Comparison of ENCODE assay signal across 22 cellular contexts in genomic region chr5:177393206-177393765, GRCh38. TPM values are rescaled to one million over a fixed set of nuclear protein-coding genes. Genes with fewer than 3 reads are reported as not detected.
DNase-seq lines count a peak whose midpoint lies in the region; ATAC-seq, FAIRE-seq and TF ChIP-seq lines count a peak whose summit lies in the region.
"Had no signal": no experiment of that assay in that cellular context is flagged by ENCODE, and none has a peak within 500 bp of the region (broad histone marks: within the 10 kb centered on the region; RNA-seq: fewer than 3 reads in every experiment).

No MANE protein-coding gene starts in this region.

- H3K9ac ChIP-seq in BLaER1 treated with 17β-estradiol and CSF1 and Interleukin-3, amounts not matched to agents 10 nM and 100 nM, result peak overlapping the region in 9 of 11 experiments; percentile 14 to 64 (median 45); a peak in 16 of 22 replicates
- H3K9ac ChIP-seq in H1 (replicated peaks in 1 of 4; ENCODE audit: extremely low read depth in 1 of 4, low read depth in 3 of 4, low read length in 3 of 4), result no peak overlapping the region

- peaks cover 47 to 61% (median 57%) of the 10 kb centered on the region in 10 experiments for H3K4me1 ChIP-seq in BLaER1 treated with 17β-estradiol and CSF1 and Interleukin-3, amounts not matched to agents 10 nM and 100 nM
- H3K4me1 ChIP-seq in H1 (replicated peaks in 1 of 4; ENCODE audit: control insufficient read depth in 3 of 4, insufficient read depth in 4 of 4, low read length in 3 of 4), result peaks cover 0 to 3% (median 0%) of the 10 kb centered on the region in 4 experiments; a peak in 4 of 7 replicates

- no peak overlapping the region for H3K14ac ChIP-seq in H1 (ENCODE audit: insufficient read length)

- no peaks in the 10 kb centered on the region for H3K9me3 ChIP-seq in BLaER1 treated with 17β-estradiol and CSF1 and Interleukin-3, amounts not matched to agents 10 nM and 100 nM (replicated peaks in 1 of 11)
- H3K9me3 ChIP-seq in H1 (ENCODE audit: insufficient read depth in 2 of 2, low read depth in 1 of 2, low read length in 1 of 2), result no peaks in the 10 kb centered on the region
- H3K9me3 ChIP-seq: MG63 had no signal

- no peak overlapping the region for H3K4ac ChIP-seq in H1 (replicated peaks; ENCODE audit: insufficient read length, low read depth, low read length)

- no peak overlapping the region; a peak in 1 of 20 replicates for H3K4me3 ChIP-seq in BLaER1 treated with 17β-estradiol and CSF1 and Interleukin-3, amounts not matched to agents 10 nM and 100 nM
- H3K4me3 ChIP-seq in NB4 (ENCODE audit: low read depth, low read length) (no peak overlapping the region), H1 (ENCODE audit: extremely low read depth in 1 of 4, insufficient read depth in 2 of 4, low read depth in 3 of 4, low read length in 4 of 4) (no peak overlapping the region)
- H3K4me3 ChIP-seq: MG63 had no signal

- H2BK20ac ChIP-seq in H1 (ENCODE audit: low read length), result no peak overlapping the region

- H4K5ac ChIP-seq in H1 (ENCODE audit: insufficient read length, low read depth, low read length), result no peak overlapping the region

- H4K20me1 ChIP-seq in BLaER1 treated with 17β-estradiol and CSF1 and Interleukin-3, amounts not matched to agents 10 nM and 100 nM, result peaks cover 0 to 15% (median 0%) of the 10 kb centered on the region in 11 experiments; a peak in 2 of 22 replicates
- no peaks in the 10 kb centered on the region for H4K20me1 ChIP-seq in H1 (replicated peaks in 1 of 2; ENCODE audit: control insufficient read depth in 1 of 2, insufficient read depth in 2 of 2, low read length in 2 of 2)

- no peak for ATAC-seq in HG03095 (IDR thresholded peaks at IDR 0.05; ENCODE audit: unreplicated experiment)
- ATAC-seq: naive thymus-derived CD4-positive, alpha-beta T cell had no signal

- no peak overlapping the region for H2BK120ac ChIP-seq in H1 (replicated peaks; ENCODE audit: low read depth, low read length)

- CTCF ChIA-PET in H1 (lab: Charles Lee; ENCODE audit: partially characterized antibody), result interaction anchor here (0.8 to 18.7 kb wide), 7 partner anchors 9 to 54 kb away, joined by 3 to 430 read pairs (median 37); partner anchors contain the start of genes PFN3, PRR7 and SLC34A1

- TF ChIP-seq POLR2A in NB4 (IDR thresholded peaks at IDR 0.05; ENCODE audit: extremely low read depth, insufficient read length) (no peak), H1 (IDR thresholded peaks at IDR 0.05; ENCODE audit: control extremely low read depth in 1 of 2, low read depth in 2 of 2, low read length in 2 of 2) (no peak)

- TF ChIP-seq CTCF in NB4 (IDR thresholded peaks at IDR 0.05; ENCODE audit: low read depth, low read length), result no peak
- no peak for TF ChIP-seq CTCF in H1 (IDR thresholded peaks at IDR 0.05; ENCODE audit: control extremely low read depth in 1 of 3, insufficient read depth in 1 of 3, low read depth in 1 of 3, low read length in 3 of 3)

- TF ChIP-seq RAD21 in H1 (IDR thresholded peaks at IDR 0.05 in 1 of 2, conservative IDR thresholded peaks at IDR 0.05 in 1 of 2; ENCODE audit: low read depth in 2 of 2, low read length in 2 of 2), result no peak

- no peak overlapping the region for H4K8ac ChIP-seq in H1 (ENCODE audit: extremely low read depth, insufficient read depth, low read length)

- H3K36me3 ChIP-seq in BLaER1 treated with 17β-estradiol and CSF1 and Interleukin-3, amounts not matched to agents 10 nM and 100 nM, result no peaks in the 10 kb centered on the region
- H3K36me3 ChIP-seq in H1 (ENCODE audit: control insufficient read depth in 2 of 4, insufficient read depth in 4 of 4, low read length in 3 of 4), result no peaks in the 10 kb centered on the region
- H3K36me3 ChIP-seq: MG63 had no signal

- H4K91ac ChIP-seq in H1 (replicated peaks; ENCODE audit: insufficient read length, low read length), result no peak overlapping the region

- H2BK15ac ChIP-seq in H1 (ENCODE audit: low read length), result no peak overlapping the region

- no peaks in the 10 kb centered on the region for H3K27me3 ChIP-seq in BLaER1 treated with 17β-estradiol and CSF1 and Interleukin-3, amounts not matched to agents 10 nM and 100 nM
- H3K27me3 ChIP-seq in H1 (replicated peaks in 1 of 4; ENCODE audit: control insufficient read depth in 3 of 4, extremely low read depth in 1 of 4, insufficient read depth in 3 of 4, low read length in 3 of 4), result peaks cover 0 to 19% (median 10%) of the 10 kb centered on the region in 4 experiments; a peak in 6 of 7 replicates
- H3K27me3 ChIP-seq: MG63 had no signal

- FAIRE-seq in H1 (lab: Jason Lieb, UNC) (no peak), GM19239 (lab: Jason Lieb, UNC) (no peak)
- FAIRE-seq: kidney had no signal

- no peak for TF ChIP-seq EP300 in H1 (IDR thresholded peaks at IDR 0.05; ENCODE audit: borderline replicate concordance in 1 of 2, low read depth in 2 of 2, low read length in 2 of 2)

- peak overlapping the region; percentile 31; the same call in 1 of the 2 replicates for H2BK12ac ChIP-seq in H1 (ENCODE audit: low read depth, low read length)

- POLR2A ChIA-PET in H1 (lab: Charles Lee; ENCODE audit: partially characterized antibody), result interaction anchor here (1.0 to 4.2 kb wide), 6 partner anchors 10 to 104 kb away, joined by 4 to 16 read pairs (median 4); partner anchors contain the start of genes PDLIM7 and PRR7

- WGBS in H1 (ENCODE audit: extremely low coverage in 1 of 2, insufficient coverage in 1 of 2, insufficient read length in 1 of 2, insufficient replicate concordance in 2 of 2, low coverage in 1 of 2, low lambda C conversion rate in 2 of 2, missing lambda C conversion rate in 1 of 2), 2 experiments, result 89% methylated on average over 1 of the region's 1 CpG; no CpG with 5 or more reads in 1 of the 2 experiments

- peak; percentile 74 for DNase-seq in NB4 (ENCODE audit: low read depth)
- DNase-seq in H1 (ENCODE audit: low read depth in 1 of 2, low spot score in 2 of 2), result no peak
- no peak for DNase-seq in GM19239 (ENCODE audit: insufficient read length, low spot score)
- no peak for DNase-seq in NCI-H345 (lab: John Stamatoyannopoulos, UW)
- DNase-seq: activated CD4-positive, alpha-beta T cell treated with anti-CD3 and anti-CD28 coated beads for 1 hour; COR-L47; dermis blood vessel endothelial cell; foreskin fibroblast; GOT3; hypothalamus; kidney; MG63; naive thymus-derived CD4-positive, alpha-beta T cell; NCI-H1930; NCI-H510A; posterior cingulate gyrus; SHP77 treated with DMSO at 0.1 percent for 48 hours; stimulated activated CD4-positive, alpha-beta T cell treated with anti-CD3 and anti-CD28 coated beads, Interleukin-2, amount 100 ng/mL, for 24 hours had no signal

- no peaks in the 10 kb centered on the region for H3K79me1 ChIP-seq in H1 (ENCODE audit: low read depth, low read length)

- H3K23ac ChIP-seq in H1 (ENCODE audit: insufficient read length), result no peak overlapping the region

- H3K4me2 ChIP-seq in BLaER1 treated with 17β-estradiol and CSF1 and Interleukin-3, amounts not matched to agents 10 nM and 100 nM, result peak overlapping the region; percentile 59 to 85 (median 81)
- H3K4me2 ChIP-seq in H1 (ENCODE audit: insufficient read depth in 1 of 2, low read depth in 2 of 2, low read length in 2 of 2), result no peak overlapping the region

- H3K27ac ChIP-seq in BLaER1 treated with 17β-estradiol and CSF1 and Interleukin-3, amounts not matched to agents 10 nM and 100 nM, result peak overlapping the region in 9 of 11 experiments; percentile 39 to 77 (median 63); a peak in 17 of 22 replicates
- H3K27ac ChIP-seq in H1 (ENCODE audit: low read depth, low read length), result no peak overlapping the region

- no peak overlapping the region for H3K56ac ChIP-seq in H1 (replicated peaks; ENCODE audit: insufficient read length, low read depth, low read length)

- peak overlapping the region; percentile 17; the same call in 1 of the 2 replicates for H2AK5ac ChIP-seq in H1 (ENCODE audit: low read depth, low read length)

- no peak overlapping the region for H3K18ac ChIP-seq in H1 (ENCODE audit: extremely low read depth, low read length)

- no peaks in the 10 kb centered on the region for H3K23me2 ChIP-seq in H1 (ENCODE audit: low read depth, low read length)

- H2BK5ac ChIP-seq in H1 (ENCODE audit: low read depth, low read length), result peak overlapping the region; percentile 5; the same call in 1 of the 2 replicates

- no peaks in the 10 kb centered on the region for H3K79me2 ChIP-seq in H1 (ENCODE audit: control insufficient read depth in 1 of 2, insufficient read depth in 2 of 2, low read length in 2 of 2)

- no peak overlapping the region for H2AFZ ChIP-seq in H1 (ENCODE audit: low read length)

RNA-seq across cellular contexts. Expression of gene PFN3, which starts 7.2 kb away (rescaled TPM):
- not detected in 2 replicates for total RNA-seq in H1 (2021; fragmentation: NEBNext Ultra II Directional; extraction: Animal tissue kit (Norgen Biotek cat#: 25700))
- polyA plus RNA-seq in H1 (2011; rRNA removed), result not detected in 2 replicates
- polyA plus RNA-seq in H1 (2011; cell fraction: cytosol; rRNA removed), result not detected
- polyA plus RNA-seq in H1 (2011; cell fraction: nucleus; rRNA removed), result not detected
- not detected in 4 replicates for polyA plus RNA-seq in H1 (2012, experiment 1 of 2)
- polyA plus RNA-seq in H1 (2012, experiment 2 of 2), result not detected
- not detected for polyA plus RNA-seq in H1 (2013, experiment 1 of 2)
- not detected for polyA plus RNA-seq in H1 (2013, experiment 2 of 2)
- polyA minus RNA-seq in H1 (2011; rRNA and poly(A)+ RNA removed), result not detected in 2 replicates
- not detected for polyA minus RNA-seq in H1 (2011; cell fraction: cytosol; rRNA and poly(A)+ RNA removed)
- not detected for polyA minus RNA-seq in H1 (2011; cell fraction: nucleus; rRNA and poly(A)+ RNA removed)
- total RNA-seq: dermis blood vessel endothelial cell; kidney; naive thymus-derived CD4-positive, alpha-beta T cell; T-helper 2 cell treated with Interferon-gamma antibody and Interleukin-4, amounts not matched to agents 100 ng/mL and 5 ng/mL, for 36 hours; urinary bladder had no signal
- polyA plus RNA-seq: naive thymus-derived CD4-positive, alpha-beta T cell; urinary bladder had no signal

RNA-seq across cellular contexts. Expression of gene SLC34A1, which starts 9.1 kb away (rescaled TPM):
- total RNA-seq in H1 (2021; fragmentation: NEBNext Ultra II Directional; extraction: Animal tissue kit (Norgen Biotek cat#: 25700)), result not detected in 2 replicates
- not detected in 2 replicates for polyA plus RNA-seq in H1 (2011; rRNA removed)
- not detected for polyA plus RNA-seq in H1 (2011; cell fraction: cytosol; rRNA removed)
- not detected for polyA plus RNA-seq in H1 (2011; cell fraction: nucleus; rRNA removed)
- polyA plus RNA-seq in H1 (2012, experiment 1 of 2), result not detected in 4 replicates
- not detected for polyA plus RNA-seq in H1 (2012, experiment 2 of 2)
- not detected for polyA plus RNA-seq in H1 (2013, experiment 1 of 2)
- polyA plus RNA-seq in H1 (2013, experiment 2 of 2), result not detected
- polyA minus RNA-seq in H1 (2011; rRNA and poly(A)+ RNA removed), result not detected in 2 replicates
- polyA minus RNA-seq in H1 (2011; cell fraction: cytosol; rRNA and poly(A)+ RNA removed), result not detected
- polyA minus RNA-seq in H1 (2011; cell fraction: nucleus; rRNA and poly(A)+ RNA removed), result not detected
- total RNA-seq: dermis blood vessel endothelial cell, urinary bladder had no signal
- polyA plus RNA-seq: naive thymus-derived CD4-positive, alpha-beta T cell had no signal

RNA-seq across cellular contexts. Expression of gene F12, which starts 16.1 kb away (rescaled TPM):
- 5.4 and 6.5 TPM in 2 replicates for total RNA-seq in H1 (2021; fragmentation: NEBNext Ultra II Directional; extraction: Animal tissue kit (Norgen Biotek cat#: 25700))
- polyA plus RNA-seq in H1 (2011; rRNA removed), result 7.8 and 12.0 TPM in 2 replicates
- 6.0 TPM for polyA plus RNA-seq in H1 (2011; cell fraction: cytosol; rRNA removed)
- polyA plus RNA-seq in H1 (2011; cell fraction: nucleus; rRNA removed), result 5.0 TPM
- polyA plus RNA-seq in H1 (2012, experiment 1 of 2), result 3.5 to 7.1 TPM (median 4.9 TPM) in 4 replicates
- 3.5 TPM for polyA plus RNA-seq in H1 (2012, experiment 2 of 2)
- polyA plus RNA-seq in H1 (2013, experiment 1 of 2), result 2.6 TPM
- 3.1 TPM for polyA plus RNA-seq in H1 (2013, experiment 2 of 2)
- 0.85 and 0.88 TPM in 2 replicates for polyA minus RNA-seq in H1 (2011; rRNA and poly(A)+ RNA removed)
- 2.3 TPM for polyA minus RNA-seq in H1 (2011; cell fraction: cytosol; rRNA and poly(A)+ RNA removed)
- polyA minus RNA-seq in H1 (2011; cell fraction: nucleus; rRNA and poly(A)+ RNA removed), result 2.7 TPM
- total RNA-seq: urinary bladder had no signal

RNA-seq across cellular contexts. Expression of gene GRK6, which starts 33.2 kb away (rescaled TPM):
- total RNA-seq in H1 (2021; fragmentation: NEBNext Ultra II Directional; extraction: Animal tissue kit (Norgen Biotek cat#: 25700)), result 52.0 and 57.8 TPM in 2 replicates
- 31.8 and 50.8 TPM in 2 replicates for polyA plus RNA-seq in H1 (2011; rRNA removed)
- 43.3 TPM for polyA plus RNA-seq in H1 (2011; cell fraction: cytosol; rRNA removed)
- 53.8 TPM for polyA plus RNA-seq in H1 (2011; cell fraction: nucleus; rRNA removed)
- 32.8 to 46.4 TPM (median 42.2 TPM) in 4 replicates for polyA plus RNA-seq in H1 (2012, experiment 1 of 2)
- polyA plus RNA-seq in H1 (2012, experiment 2 of 2), result 38.4 TPM
- 23.7 TPM for polyA plus RNA-seq in H1 (2013, experiment 1 of 2)
- polyA plus RNA-seq in H1 (2013, experiment 2 of 2), result 24.5 TPM
- 21.9 and 25.8 TPM in 2 replicates for polyA minus RNA-seq in H1 (2011; rRNA and poly(A)+ RNA removed)
- polyA minus RNA-seq in H1 (2011; cell fraction: cytosol; rRNA and poly(A)+ RNA removed), result 27.7 TPM
- polyA minus RNA-seq in H1 (2011; cell fraction: nucleus; rRNA and poly(A)+ RNA removed), result 39.0 TPM

RNA-seq across cellular contexts. Expression of gene RGS14, which starts 35.6 kb away (rescaled TPM):
- 20.6 and 24.4 TPM in 2 replicates for total RNA-seq in H1 (2021; fragmentation: NEBNext Ultra II Directional; extraction: Animal tissue kit (Norgen Biotek cat#: 25700))
- polyA plus RNA-seq in H1 (2011; rRNA removed), result 46.1 and 66.5 TPM in 2 replicates
- 51.6 TPM for polyA plus RNA-seq in H1 (2011; cell fraction: cytosol; rRNA removed)
- 82.0 TPM for polyA plus RNA-seq in H1 (2011; cell fraction: nucleus; rRNA removed)
- 20.9 to 27.7 TPM (median 23.7 TPM) in 4 replicates for polyA plus RNA-seq in H1 (2012, experiment 1 of 2)
- 29.1 TPM for polyA plus RNA-seq in H1 (2012, experiment 2 of 2)
- 36.7 TPM for polyA plus RNA-seq in H1 (2013, experiment 1 of 2)
- polyA plus RNA-seq in H1 (2013, experiment 2 of 2), result 35.2 TPM
- 11.1 and 11.2 TPM in 2 replicates for polyA minus RNA-seq in H1 (2011; rRNA and poly(A)+ RNA removed)
- polyA minus RNA-seq in H1 (2011; cell fraction: cytosol; rRNA and poly(A)+ RNA removed), result 12.8 TPM
- polyA minus RNA-seq in H1 (2011; cell fraction: nucleus; rRNA and poly(A)+ RNA removed), result 22.4 TPM

Comparison
In these comparisons a context has a peak if more than half of its experiments do, and no peak if none do; other contexts are left out.
1. H3K4me2 ChIP-seq: peak in BLaER1 treated with 17β-estradiol and CSF1 and Interleukin-3, amounts not matched to agents 10 nM and 100 nM (11 of 11); none in H1 (0 of 2).
2. H3K9ac ChIP-seq: peak in BLaER1 treated with 17β-estradiol and CSF1 and Interleukin-3, amounts not matched to agents 10 nM and 100 nM (9 of 11); none in H1 (0 of 4).